In genomic region chr5:178205010-178205748, GRCh38 we compare ENCODE assay signal across 8 cellular contexts. TPM values are rescaled to one million over a fixed set of nuclear protein-coding genes. Genes with fewer than 3 reads are reported as not detected.
DNase-seq lines count a peak whose midpoint lies in the region; ATAC-seq, FAIRE-seq and TF ChIP-seq lines count a peak whose summit lies in the region.

No MANE protein-coding gene starts in this region.

- in situ Hi-C loops in ACHN (cut with HindIII; ENCODE audit: low pct_ligation_motif_present, low pct_unique_long_range_greater_than_20kb, low sequenced_read_pairs): no loop called here

- H3K27ac ChIP-seq in H1 (ENCODE audit: low read depth, low read length): peak overlapping the region; percentile 95

- no peaks in the 10 kb centered on the region for H3K27me3 ChIP-seq in H1 (replicated peaks in 1 of 4; ENCODE audit: control insufficient read depth in 3 of 4, extremely low read depth in 1 of 4, insufficient read depth in 3 of 4, low read length in 3 of 4)

- no peak overlapping the region for H3K23ac ChIP-seq in H1 (ENCODE audit: insufficient read length)

- peaks cover 27 to 49% of the 10 kb centered on the region in 2 experiments for H3K79me2 ChIP-seq in H1 (ENCODE audit: control insufficient read depth in 1 of 2, insufficient read depth in 2 of 2, low read length in 2 of 2)

- H3K18ac ChIP-seq in H1 (ENCODE audit: extremely low read depth, low read length): no peak overlapping the region; the same call in 1 of the 2 replicates

- ATAC-seq in GM18511 (IDR thresholded peaks at IDR 0.05; ENCODE audit: unreplicated experiment) (peak; percentile 63), HG02981 (IDR thresholded peaks at IDR 0.05; ENCODE audit: unreplicated experiment) (peak; percentile 47)

- H3K4ac ChIP-seq in H1 (replicated peaks; ENCODE audit: insufficient read length, low read depth, low read length): no peak overlapping the region

- no peak for TF ChIP-seq CTCF in H1 (IDR thresholded peaks at IDR 0.05; ENCODE audit: control extremely low read depth in 1 of 3, insufficient read depth in 1 of 3, low read depth in 1 of 3, low read length in 3 of 3)

- peak; percentile 35 to 36; a peak in 2 of 3 replicates for TF ChIP-seq POLR2A in H1 (IDR thresholded peaks at IDR 0.05; ENCODE audit: control extremely low read depth in 1 of 2, low read depth in 2 of 2, low read length in 2 of 2)

- no peak for TF ChIP-seq RAD21 in H1 (IDR thresholded peaks at IDR 0.05 in 1 of 2, conservative IDR thresholded peaks at IDR 0.05 in 1 of 2; ENCODE audit: low read depth in 2 of 2, low read length in 2 of 2)

- H3K36me3 ChIP-seq in H1 (ENCODE audit: control insufficient read depth in 2 of 4, insufficient read depth in 4 of 4, low read length in 3 of 4): peaks cover 40 to 49% (median 46%) of the 10 kb centered on the region in 4 experiments

- H3K9me3 ChIP-seq in H1 (ENCODE audit: insufficient read depth in 2 of 2, low read depth in 1 of 2, low read length in 1 of 2): no peaks in the 10 kb centered on the region

- H3K56ac ChIP-seq in H1 (replicated peaks; ENCODE audit: insufficient read length, low read depth, low read length): no peak overlapping the region

- no peak overlapping the region for H4K5ac ChIP-seq in H1 (ENCODE audit: insufficient read length, low read depth, low read length)

- H4K8ac ChIP-seq in H1 (ENCODE audit: extremely low read depth, insufficient read depth, low read length): peak overlapping the region; percentile 100; the same call in 1 of the 2 replicates

- H3K14ac ChIP-seq in H1 (ENCODE audit: insufficient read length): no peak overlapping the region

- no peak overlapping the region for H2BK120ac ChIP-seq in H1 (replicated peaks; ENCODE audit: low read depth, low read length)

- POLR2A ChIA-PET in H1 (lab: Charles Lee; ENCODE audit: partially characterized antibody): interaction anchor here (0.6 to 31.3 kb wide), 20 partner anchors 10 to 342 kb away, joined by 3 to 985 read pairs (median 5); partner anchors contain the start of genes GMCL2, NHP2 and PHYKPL

- no peak overlapping the region for H2AK5ac ChIP-seq in H1 (ENCODE audit: low read depth, low read length)

- H3K4me2 ChIP-seq in H1 (ENCODE audit: insufficient read depth in 1 of 2, low read depth in 2 of 2, low read length in 2 of 2): peak overlapping the region; percentile 84 to 95

- FAIRE-seq in H1 (lab: Jason Lieb, UNC): no peak

- no peak for TF ChIP-seq EP300 in H1 (IDR thresholded peaks at IDR 0.05; ENCODE audit: borderline replicate concordance in 1 of 2, low read depth in 2 of 2, low read length in 2 of 2)

- peak; percentile 75 for DNase-seq in ACHN
- DNase-seq in NCI-H460 (ENCODE audit: extremely low read depth, low read depth): peak; percentile 68
- peak in 2 of 3 experiments; percentile 53 to 57 for DNase-seq in activated CD8-positive, alpha-beta memory T cell treated with anti-CD3 and anti-CD28 coated beads for 48 hours (ENCODE audit: low read depth in 2 of 3, low spot score in 2 of 3)
- peak in 1 of 2 experiments; percentile 68 for DNase-seq in H1 (ENCODE audit: low read depth in 1 of 2, low spot score in 2 of 2)
- DNase-seq in mesenteric fat pad (ENCODE audit: low spot score): peak; percentile 93
- peak; percentile 52 for DNase-seq in stimulated activated CD8-positive, alpha-beta memory T cell treated with anti-CD3 and anti-CD28 coated beads, Interleukin-15, amount 100 ng/mL, for 24 hours (ENCODE audit: low read depth)

- CTCF ChIA-PET in H1 (lab: Charles Lee; ENCODE audit: partially characterized antibody): interaction anchor here (0.7 to 3.3 kb wide), 6 partner anchors 8 to 714 kb away, joined by 3 to 20 read pairs (median 4); no protein-coding TSS in a partner anchor

- H2BK15ac ChIP-seq in H1 (ENCODE audit: low read length): no peak overlapping the region

- peak overlapping the region; percentile 97 to 99 (median 99) for H3K9ac ChIP-seq in H1 (replicated peaks in 1 of 4; ENCODE audit: extremely low read depth in 1 of 4, low read depth in 3 of 4, low read length in 3 of 4)

- peak overlapping the region; percentile 93 to 100 (median 100) for H3K4me3 ChIP-seq in H1 (ENCODE audit: extremely low read depth in 1 of 4, insufficient read depth in 2 of 4, low read depth in 3 of 4, low read length in 4 of 4)

- H3K79me1 ChIP-seq in H1 (ENCODE audit: low read depth, low read length): peaks cover 20% of the 10 kb centered on the region

- peaks cover 0 to 10% (median 4%) of the 10 kb centered on the region in 4 experiments; a peak in 5 of 7 replicates for H3K4me1 ChIP-seq in H1 (replicated peaks in 1 of 4; ENCODE audit: control insufficient read depth in 3 of 4, insufficient read depth in 4 of 4, low read length in 3 of 4)

- H2AFZ ChIP-seq in H1 (ENCODE audit: low read length): no peak overlapping the region

- H2BK5ac ChIP-seq in H1 (ENCODE audit: low read depth, low read length): no peak overlapping the region

- H2BK12ac ChIP-seq in H1 (ENCODE audit: low read depth, low read length): no peak overlapping the region

- H4K20me1 ChIP-seq in H1 (replicated peaks in 1 of 2; ENCODE audit: control insufficient read depth in 1 of 2, insufficient read depth in 2 of 2, low read length in 2 of 2): peaks cover 41 to 44% of the 10 kb centered on the region in 2 experiments

- 1% methylated on average over 45 of the region's 74 CpGs; no CpG with 5 or more reads in 1 of the 2 experiments for WGBS in H1 (ENCODE audit: extremely low coverage in 1 of 2, insufficient coverage in 1 of 2, insufficient read length in 1 of 2, insufficient replicate concordance in 2 of 2, low coverage in 1 of 2, low lambda C conversion rate in 2 of 2, missing lambda C conversion rate in 1 of 2), 2 experiments

- H3K23me2 ChIP-seq in H1 (ENCODE audit: low read depth, low read length): peaks cover 4% of the 10 kb centered on the region

- no peak overlapping the region for H2BK20ac ChIP-seq in H1 (ENCODE audit: low read length)

- H4K91ac ChIP-seq in H1 (replicated peaks; ENCODE audit: insufficient read length, low read length): no peak overlapping the region

TF ChIP-seq in H1, 55 proteins besides CTCF, POLR2A, EP300 and RAD21 (continues in another document):
- peak; percentile 53 for TF ChIP-seq POLR2AphosphoS5 (IDR thresholded peaks at IDR 0.05; ENCODE audit: low read depth, low read length)
- TF ChIP-seq, protein P1, sequence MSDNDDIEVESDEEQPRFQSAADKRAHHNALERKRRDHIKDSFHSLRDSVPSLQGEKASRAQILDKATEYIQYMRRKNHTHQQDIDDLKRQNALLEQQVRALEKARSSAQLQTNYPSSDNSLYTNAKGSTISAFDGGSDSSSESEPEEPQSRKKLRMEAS (IDR thresholded peaks at IDR 0.05): peak; percentile 69

RNA-seq across cellular contexts. Expression of gene HNRNPAB, which starts 0.8 kb away (rescaled TPM):
- 110 and 135 TPM in 2 replicates for total RNA-seq in NCI-H460 (2014; rRNA removed; shearing (Covaris generic))
- 187 and 206 TPM in 2 replicates for polyA plus RNA-seq in NCI-H460 (2014; cell fraction: nucleus; rRNA removed)
- total RNA-seq in H1 (2021; fragmentation: NEBNext Ultra II Directional; extraction: Animal tissue kit (Norgen Biotek cat#: 25700)): 556 and 563 TPM in 2 replicates
- 350 and 373 TPM in 2 replicates for polyA plus RNA-seq in H1 (2011; rRNA removed)
- polyA plus RNA-seq in H1 (2011; cell fraction: cytosol; rRNA removed): 393 TPM
- polyA plus RNA-seq in H1 (2011; cell fraction: nucleus; rRNA removed): 141 TPM
- polyA plus RNA-seq in H1 (2012, experiment 1 of 2): 386 to 417 TPM (median 389 TPM) in 4 replicates
- 229 TPM for polyA plus RNA-seq in H1 (2012, experiment 2 of 2)
- 302 TPM for polyA plus RNA-seq in H1 (2013, experiment 1 of 2)
- 299 TPM for polyA plus RNA-seq in H1 (2013, experiment 2 of 2)
- 74.5 and 90.5 TPM in 2 replicates for polyA minus RNA-seq in H1 (2011; rRNA and poly(A)+ RNA removed)
- polyA minus RNA-seq in H1 (2011; cell fraction: cytosol; rRNA and poly(A)+ RNA removed): 107 TPM
- polyA minus RNA-seq in H1 (2011; cell fraction: nucleus; rRNA and poly(A)+ RNA removed): 87.5 TPM
- 186 TPM for total RNA-seq in mesenteric fat pad

RNA-seq across cellular contexts. Expression of gene GMCL2, which starts 18.0 kb away (rescaled TPM):
- total RNA-seq in NCI-H460 (2014; rRNA removed; shearing (Covaris generic)): not detected in 2 replicates
- polyA plus RNA-seq in NCI-H460 (2014; cell fraction: nucleus; rRNA removed): not detected in 2 replicates
- total RNA-seq in H1 (2021; fragmentation: NEBNext Ultra II Directional; extraction: Animal tissue kit (Norgen Biotek cat#: 25700)): 0.13 TPM in 1 of 2 replicates, not detected in the other
- polyA plus RNA-seq in H1 (2011; rRNA removed): not detected in 2 replicates
- polyA plus RNA-seq in H1 (2011; cell fraction: cytosol; rRNA removed): not detected
- polyA plus RNA-seq in H1 (2011; cell fraction: nucleus; rRNA removed): 0.06 TPM
- not detected in 4 replicates for polyA plus RNA-seq in H1 (2012, experiment 1 of 2)
- polyA plus RNA-seq in H1 (2012, experiment 2 of 2): not detected
- not detected for polyA plus RNA-seq in H1 (2013, experiment 1 of 2)
- not detected for polyA plus RNA-seq in H1 (2013, experiment 2 of 2)
- not detected in 2 replicates for polyA minus RNA-seq in H1 (2011; rRNA and poly(A)+ RNA removed)
- not detected for polyA minus RNA-seq in H1 (2011; cell fraction: cytosol; rRNA and poly(A)+ RNA removed)
- not detected for polyA minus RNA-seq in H1 (2011; cell fraction: nucleus; rRNA and poly(A)+ RNA removed)
- not detected for total RNA-seq in mesenteric fat pad

RNA-seq across cellular contexts. Expression of gene PHYKPL, which starts 27.4 kb away (rescaled TPM):
- total RNA-seq in NCI-H460 (2014; rRNA removed; shearing (Covaris generic)): 41.7 and 53.7 TPM in 2 replicates
- 70.3 and 92.0 TPM in 2 replicates for polyA plus RNA-seq in NCI-H460 (2014; cell fraction: nucleus; rRNA removed)
- 29.5 and 32.1 TPM in 2 replicates for total RNA-seq in H1 (2021; fragmentation: NEBNext Ultra II Directional; extraction: Animal tissue kit (Norgen Biotek cat#: 25700))
- polyA plus RNA-seq in H1 (2011; rRNA removed): 25.1 and 33.4 TPM in 2 replicates
- 35.7 TPM for polyA plus RNA-seq in H1 (2011; cell fraction: cytosol; rRNA removed)
- 106 TPM for polyA plus RNA-seq in H1 (2011; cell fraction: nucleus; rRNA removed)
- polyA plus RNA-seq in H1 (2012, experiment 1 of 2): 22.0 to 26.7 TPM (median 22.5 TPM) in 4 replicates
- polyA plus RNA-seq in H1 (2012, experiment 2 of 2): 9.1 TPM
- 10.9 TPM for polyA plus RNA-seq in H1 (2013, experiment 1 of 2)
- 7.7 TPM for polyA plus RNA-seq in H1 (2013, experiment 2 of 2)
- polyA minus RNA-seq in H1 (2011; rRNA and poly(A)+ RNA removed): 44.1 and 62.2 TPM in 2 replicates
- 25.1 TPM for polyA minus RNA-seq in H1 (2011; cell fraction: cytosol; rRNA and poly(A)+ RNA removed)
- 91.2 TPM for polyA minus RNA-seq in H1 (2011; cell fraction: nucleus; rRNA and poly(A)+ RNA removed)
- total RNA-seq in mesenteric fat pad: 144 TPM

RNA-seq across cellular contexts. Expression of gene NHP2, which starts 51.5 kb away (rescaled TPM):
- 288 and 307 TPM in 2 replicates for total RNA-seq in NCI-H460 (2014; rRNA removed; shearing (Covaris generic))
- 259 and 286 TPM in 2 replicates for polyA plus RNA-seq in NCI-H460 (2014; cell fraction: nucleus; rRNA removed)
- total RNA-seq in H1 (2021; fragmentation: NEBNext Ultra II Directional; extraction: Animal tissue kit (Norgen Biotek cat#: 25700)): 263 and 281 TPM in 2 replicates
- polyA plus RNA-seq in H1 (2011; rRNA removed): 241 and 344 TPM in 2 replicates
- 302 TPM for polyA plus RNA-seq in H1 (2011; cell fraction: cytosol; rRNA removed)
- 166 TPM for polyA plus RNA-seq in H1 (2011; cell fraction: nucleus; rRNA removed)
- polyA plus RNA-seq in H1 (2012, experiment 1 of 2): 273 to 334 TPM (median 320 TPM) in 4 replicates
- 440 TPM for polyA plus RNA-seq in H1 (2012, experiment 2 of 2)
- polyA plus RNA-seq in H1 (2013, experiment 1 of 2): 244 TPM
- 251 TPM for polyA plus RNA-seq in H1 (2013, experiment 2 of 2)
- polyA minus RNA-seq in H1 (2011; rRNA and poly(A)+ RNA removed): 58.6 and 61.0 TPM in 2 replicates
- 117 TPM for polyA minus RNA-seq in H1 (2011; cell fraction: cytosol; rRNA and poly(A)+ RNA removed)
- 80.9 TPM for polyA minus RNA-seq in H1 (2011; cell fraction: nucleus; rRNA and poly(A)+ RNA removed)
- total RNA-seq in mesenteric fat pad: 99.2 TPM
